ENCODE assay signal across 12 cellular contexts in the genomic region with DNA sequence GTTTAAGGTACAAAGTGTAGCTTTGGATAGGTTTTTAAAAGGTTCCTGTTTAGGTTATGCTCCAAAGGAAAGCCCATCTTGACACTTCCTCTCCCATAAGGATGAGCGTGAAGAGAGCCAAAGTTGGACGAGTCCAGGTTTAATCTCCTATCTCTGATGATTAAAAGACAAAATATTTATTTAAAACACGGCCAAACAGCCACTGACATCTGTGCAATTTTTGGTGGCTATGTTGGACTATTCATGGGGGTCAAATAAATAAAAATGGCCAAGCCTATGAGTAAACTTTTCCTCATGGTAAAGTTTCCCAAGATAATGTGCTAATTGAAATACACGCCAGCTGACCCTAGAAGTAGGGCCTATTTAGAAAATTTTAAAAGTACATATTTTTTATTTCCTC.
DNase-seq lines count a peak whose midpoint lies in the region; ATAC-seq and TF ChIP-seq lines count a peak whose summit lies in the region.
"Had no signal": no experiment of that assay in that cellular context is flagged by ENCODE, and none has a peak within 500 bp of the region (broad histone marks: within the 10 kb centered on the region; RNA-seq: fewer than 3 reads in every experiment).

No MANE protein-coding gene starts in this region.

- no peak overlapping the region for H3K4me3 ChIP-seq in thyroid gland (replicated peaks in 1 of 3)
- H3K4me3 ChIP-seq: dorsolateral prefrontal cortex, thoracic aorta had no signal

- no peak for DNase-seq in activated T-cell treated with anti-CD3 and anti-CD28 coated beads, Interleukin-2, amount 50 U/mL, for 72 hours
- DNase-seq in activated T-cell treated with anti-CD3 and anti-CD28 coated beads, Interleukin-2, amount 50 U/mL, for 1 hour = no peak
- no peak for DNase-seq in activated CD8-positive, alpha-beta T cell treated with anti-CD3 and anti-CD28 coated beads for 36 hours
- DNase-seq in foreskin keratinocyte = no peak
- no peak for DNase-seq in thyroid gland
- DNase-seq in SKM-1 treated with dmso at 0.1 percent for 144 hours (lab: John Stamatoyannopoulos, UW; ENCODE audit: unreplicated experiment) = no peak
- no peak for DNase-seq in OCI-M2 (lab: John Stamatoyannopoulos, UW; ENCODE audit: unreplicated experiment)
- DNase-seq: hippocampal formation had no signal

- H3K4me1 ChIP-seq in foreskin keratinocyte = peaks cover 38% of the 10 kb centered on the region
- H3K4me1 ChIP-seq in thyroid gland = peaks cover 13 to 41% of the 10 kb centered on the region in 2 donors

- H3K27me3 Mint-ChIP-seq in activated T-cell treated with anti-CD3 and anti-CD28 coated beads, Interleukin-2, amount 50 U/mL, for 72 hours (ENCODE audit: low read depth) = no peaks in the 10 kb centered on the region
- no peaks in the 10 kb centered on the region for H3K27me3 Mint-ChIP-seq in activated CD8-positive, alpha-beta T cell treated with anti-CD3 and anti-CD28 coated beads for 36 hours

- TF ChIP-seq CTCF in activated CD8-positive, alpha-beta T cell treated with anti-CD3 and anti-CD28 coated beads for 36 hours (IDR thresholded peaks at IDR 0.05) = no peak
- no peak for TF ChIP-seq CTCF in foreskin keratinocyte (conservative IDR thresholded peaks at IDR 0.05)
- TF ChIP-seq CTCF in thyroid gland (IDR thresholded peaks at IDR 0.05) = no peak

- intact Hi-C loops in activated CD8-positive, alpha-beta T cell treated with anti-CD3 and anti-CD28 coated beads for 36 hours (cut with micrococcal nuclease) = no loop called here
- intact Hi-C loops in thyroid gland (cut with DNase I) = no loop called here

- H3K36me3 Mint-ChIP-seq in activated T-cell treated with anti-CD3 and anti-CD28 coated beads, Interleukin-2, amount 50 U/mL, for 72 hours (ENCODE audit: insufficient read depth in 2 of 2) = peaks cover 0 to 2% of the 10 kb centered on the region in 2 donors
- H3K36me3 Mint-ChIP-seq in activated CD8-positive, alpha-beta T cell treated with anti-CD3 and anti-CD28 coated beads for 36 hours (ENCODE audit: low read depth) = peaks cover 5% of the 10 kb centered on the region

- ATAC-seq in activated T-cell treated with anti-CD3 and anti-CD28 coated beads, Interleukin-2, amount 50 U/mL, for 72 hours (replicated peaks in 1 of 2) = no peak
- ATAC-seq in activated CD8-positive, alpha-beta T cell treated with anti-CD3 and anti-CD28 coated beads for 36 hours = no peak
- ATAC-seq in foreskin keratinocyte (no peak), HG03045 (IDR thresholded peaks at IDR 0.05; ENCODE audit: unreplicated experiment) (no peak)

- H3K36me3 ChIP-seq in thyroid gland = no peaks in the 10 kb centered on the region
- H3K36me3 ChIP-seq: thoracic aorta had no signal

- WGBS in thyroid gland, 2 donors = 41 to 55% methylated on average over 4 of the region's 4 CpGs

- peak overlapping the region; percentile 69 to 75 for H3K4me3 Mint-ChIP-seq in activated T-cell treated with anti-CD3 and anti-CD28 coated beads, Interleukin-2, amount 50 U/mL, for 72 hours
- peak overlapping the region; percentile 51 for H3K4me3 Mint-ChIP-seq in activated CD8-positive, alpha-beta T cell treated with anti-CD3 and anti-CD28 coated beads for 36 hours
- H3K4me3 Mint-ChIP-seq: memory B cell had no signal

- H3K27ac Mint-ChIP-seq in activated T-cell treated with anti-CD3 and anti-CD28 coated beads, Interleukin-2, amount 50 U/mL, for 72 hours = peak overlapping the region; percentile 74
- H3K27ac Mint-ChIP-seq in activated CD8-positive, alpha-beta T cell treated with anti-CD3 and anti-CD28 coated beads for 36 hours = peak overlapping the region; percentile 86
- H3K27ac Mint-ChIP-seq: memory B cell had no signal

- TF ChIP-seq POLR2A in thyroid gland (IDR thresholded peaks at IDR 0.05) = no peak

- peaks cover 99% of the 10 kb centered on the region for H3K4me1 Mint-ChIP-seq in activated T-cell treated with anti-CD3 and anti-CD28 coated beads, Interleukin-2, amount 50 U/mL, for 72 hours (ENCODE audit: low read depth)
- peaks cover 88% of the 10 kb centered on the region for H3K4me1 Mint-ChIP-seq in activated CD8-positive, alpha-beta T cell treated with anti-CD3 and anti-CD28 coated beads for 36 hours (ENCODE audit: low read depth)

- H3K9me3 Mint-ChIP-seq in activated T-cell treated with anti-CD3 and anti-CD28 coated beads, Interleukin-2, amount 50 U/mL, for 72 hours = no peaks in the 10 kb centered on the region
- H3K9me3 Mint-ChIP-seq in activated CD8-positive, alpha-beta T cell treated with anti-CD3 and anti-CD28 coated beads for 36 hours = no peaks in the 10 kb centered on the region
- H3K9me3 Mint-ChIP-seq: memory B cell had no signal

- H3K27me3 ChIP-seq in foreskin keratinocyte (no peaks in the 10 kb centered on the region), thyroid gland (no peaks in the 10 kb centered on the region)

- POLR2A ChIA-PET in activated CD8-positive, alpha-beta T cell treated with anti-CD3 and anti-CD28 coated beads for 36 hours (lab: Charles Lee) = interaction anchor here (0.7 to 1.3 kb wide), 4 partner anchors 9 to 78 kb away, joined by 3 to 5 read pairs (median 4); no protein-coding TSS in a partner anchor

- no peaks in the 10 kb centered on the region for H3K9me3 ChIP-seq in thyroid gland
- H3K9me3 ChIP-seq: thoracic aorta had no signal

- peak overlapping the region; percentile 68 for H3K27ac ChIP-seq in foreskin keratinocyte
- H3K27ac ChIP-seq in thyroid gland = peak overlapping the region; percentile 34 to 83 (median 77)
- H3K27ac ChIP-seq: dorsolateral prefrontal cortex, thoracic aorta had no signal

- CTCF ChIA-PET in activated CD8-positive, alpha-beta T cell treated with anti-CD3 and anti-CD28 coated beads for 36 hours (lab: Charles Lee) = interaction anchor here (1.0 to 2.1 kb wide), 2 partner anchors 19 to 40 kb away, joined by 5 to 10 read pairs; no protein-coding TSS in a partner anchor
